Comparison of ENCODE assay signal across 1 cellular context in the genomic region with DNA sequence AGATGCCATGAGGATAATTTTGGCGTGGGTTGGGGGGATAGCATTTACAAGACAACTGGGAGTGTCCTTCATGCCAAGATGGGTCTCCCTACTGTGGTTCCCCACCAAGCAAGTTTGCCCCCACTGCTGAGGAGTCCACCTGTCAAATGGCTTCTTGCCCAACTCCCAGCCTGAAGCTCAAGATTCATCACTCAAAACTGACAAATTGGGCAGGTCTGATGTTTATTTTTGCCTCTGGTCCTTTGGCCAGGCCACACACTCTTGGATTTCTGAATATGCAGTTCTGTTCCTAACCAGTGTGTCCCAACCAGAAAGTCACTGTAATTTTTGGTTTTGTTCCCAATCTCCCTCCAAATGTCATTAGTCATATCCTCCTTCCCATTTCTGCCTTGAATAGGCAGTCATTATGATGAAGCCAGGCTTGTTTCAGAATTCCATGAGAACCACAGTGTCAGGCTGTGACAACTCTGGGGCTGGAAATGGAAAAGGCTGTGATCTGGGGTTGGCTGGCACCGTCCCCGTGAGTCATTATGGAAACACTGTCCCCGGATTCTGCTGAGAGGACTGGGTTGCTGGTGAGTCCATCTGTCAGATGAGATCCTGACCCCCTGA.
TF ChIP-seq lines count a peak whose summit lies in the region.

No MANE protein-coding gene starts in this region.

TF ChIP-seq in HCT116, 20 proteins besides CTCF, POLR2A, EP300 and RAD21 (continued from another document):
- TF ChIP-seq, protein P1, sequence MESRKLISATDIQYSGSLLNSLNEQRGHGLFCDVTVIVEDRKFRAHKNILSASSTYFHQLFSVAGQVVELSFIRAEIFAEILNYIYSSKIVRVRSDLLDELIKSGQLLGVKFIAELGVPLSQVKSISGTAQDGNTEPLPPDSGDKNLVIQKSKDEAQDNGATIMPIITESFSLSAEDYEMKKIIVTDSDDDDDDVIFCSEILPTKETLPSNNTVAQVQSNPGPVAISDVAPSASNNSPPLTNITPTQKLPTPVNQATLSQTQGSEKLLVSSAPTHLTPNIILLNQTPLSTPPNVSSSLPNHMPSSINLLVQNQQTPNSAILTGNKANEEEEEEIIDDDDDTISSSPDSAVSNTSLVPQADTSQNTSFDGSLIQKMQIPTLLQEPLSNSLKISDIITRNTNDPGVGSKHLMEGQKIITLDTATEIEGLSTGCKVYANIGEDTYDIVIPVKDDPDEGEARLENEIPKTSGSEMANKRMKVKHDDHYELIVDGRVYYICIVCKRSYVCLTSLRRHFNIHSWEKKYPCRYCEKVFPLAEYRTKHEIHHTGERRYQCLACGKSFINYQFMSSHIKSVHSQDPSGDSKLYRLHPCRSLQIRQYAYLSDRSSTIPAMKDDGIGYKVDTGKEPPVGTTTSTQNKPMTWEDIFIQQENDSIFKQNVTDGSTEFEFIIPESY (IDR thresholded peaks at IDR 0.05; ENCODE audit: extremely low read depth, insufficient replicate concordance, low read length) = no peak
- TF ChIP-seq TCF7L2 (IDR thresholded peaks at IDR 0.05; ENCODE audit: borderline replicate concordance, extremely low read depth, insufficient read depth, insufficient read length) = no peak
- TF ChIP-seq EZH2 (IDR thresholded peaks at IDR 0.05) = no peak
- TF ChIP-seq JUND (IDR thresholded peaks at IDR 0.05) = peak; percentile 84
- TF ChIP-seq EZH2phosphoT487 (IDR thresholded peaks at IDR 0.05; ENCODE audit: borderline replicate concordance) = no peak
- peak; percentile 79 for TF ChIP-seq SIN3A (IDR thresholded peaks at IDR 0.05; ENCODE audit: low read depth)
- peak; percentile 90 for TF ChIP-seq CBX3 (IDR thresholded peaks at IDR 0.05; ENCODE audit: low read depth)
- TF ChIP-seq ZFX (IDR thresholded peaks at IDR 0.05) = no peak
- TF ChIP-seq, protein P2, sequence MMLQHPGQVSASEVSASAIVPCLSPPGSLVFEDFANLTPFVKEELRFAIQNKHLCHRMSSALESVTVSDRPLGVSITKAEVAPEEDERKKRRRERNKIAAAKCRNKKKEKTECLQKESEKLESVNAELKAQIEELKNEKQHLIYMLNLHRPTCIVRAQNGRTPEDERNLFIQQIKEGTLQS (IDR thresholded peaks at IDR 0.05) = no peak
- TF ChIP-seq SRF (IDR thresholded peaks at IDR 0.05; ENCODE audit: low read depth) = peak; percentile 78
- no peak for TF ChIP-seq ELF1 (IDR thresholded peaks at IDR 0.05; ENCODE audit: borderline replicate concordance, low read depth)
- no peak for TF ChIP-seq ZNF274 (IDR thresholded peaks at IDR 0.05; ENCODE audit: low read depth, low read length)
- peak; percentile 83 for TF ChIP-seq FOSL1 (IDR thresholded peaks at IDR 0.05; ENCODE audit: low read depth)
- TF ChIP-seq SP1 (IDR thresholded peaks at IDR 0.05; ENCODE audit: low read depth) = peak; percentile 89
- TF ChIP-seq, protein P3, sequence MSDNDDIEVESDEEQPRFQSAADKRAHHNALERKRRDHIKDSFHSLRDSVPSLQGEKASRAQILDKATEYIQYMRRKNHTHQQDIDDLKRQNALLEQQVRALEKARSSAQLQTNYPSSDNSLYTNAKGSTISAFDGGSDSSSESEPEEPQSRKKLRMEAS (IDR thresholded peaks at IDR 0.05) = peak; percentile 66
